1 cellular context compared by ENCODE assay signal in genomic region chr6:34049395-34050342, GRCh38.
A peak's percentile ranks its signal among the peaks of the same experiment; 100 is the strongest.
TF ChIP-seq lines count a peak whose summit lies in the region.

No MANE protein-coding gene starts in this region.

TF ChIP-seq in HEK293, 187 proteins besides CTCF, POLR2A, EP300 and RAD21 (continued from another document):
- no peak for TF ChIP-seq ZNF292 (tag by site-specific recombination; IDR thresholded peaks at IDR 0.05; ENCODE audit: borderline replicate concordance, low read depth)
- no peak for TF ChIP-seq ZNF157 (tag by site-specific recombination; IDR thresholded peaks at IDR 0.05)
- no peak for TF ChIP-seq ZNF791 (tag by site-specific recombination; IDR thresholded peaks at IDR 0.05)
- TF ChIP-seq, protein P1, sequence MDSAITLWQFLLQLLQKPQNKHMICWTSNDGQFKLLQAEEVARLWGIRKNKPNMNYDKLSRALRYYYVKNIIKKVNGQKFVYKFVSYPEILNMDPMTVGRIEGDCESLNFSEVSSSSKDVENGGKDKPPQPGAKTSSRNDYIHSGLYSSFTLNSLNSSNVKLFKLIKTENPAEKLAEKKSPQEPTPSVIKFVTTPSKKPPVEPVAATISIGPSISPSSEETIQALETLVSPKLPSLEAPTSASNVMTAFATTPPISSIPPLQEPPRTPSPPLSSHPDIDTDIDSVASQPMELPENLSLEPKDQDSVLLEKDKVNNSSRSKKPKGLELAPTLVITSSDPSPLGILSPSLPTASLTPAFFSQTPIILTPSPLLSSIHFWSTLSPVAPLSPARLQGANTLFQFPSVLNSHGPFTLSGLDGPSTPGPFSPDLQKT (IDR thresholded peaks at IDR 0.05; ENCODE audit: borderline replicate concordance, low read depth, low read length), result no peak
- TF ChIP-seq ZNF37A (tag by site-specific recombination; IDR thresholded peaks at IDR 0.05), result no peak
- TF ChIP-seq RBAK (tag by site-specific recombination; IDR thresholded peaks at IDR 0.05), result no peak
- peak; percentile 29; the same call in 1 of the 2 replicates for TF ChIP-seq ZNF394 (tag by site-specific recombination; IDR thresholded peaks at IDR 0.05; ENCODE audit: borderline replicate concordance)
- no peak for TF ChIP-seq IKZF3 (tag by site-specific recombination; IDR thresholded peaks at IDR 0.05)
- peak; percentile 93 for TF ChIP-seq EGR2 (tag by site-specific recombination; IDR thresholded peaks at IDR 0.05; ENCODE audit: low read depth)
- no peak for TF ChIP-seq ZBTB48 (tag by site-specific recombination; IDR thresholded peaks at IDR 0.05)
- TF ChIP-seq BCL11B (tag by site-specific recombination; IDR thresholded peaks at IDR 0.05; ENCODE audit: low read depth), result no peak
- no peak for TF ChIP-seq FEZF1 (tag by site-specific recombination; IDR thresholded peaks at IDR 0.05)
- TF ChIP-seq, protein P2, sequence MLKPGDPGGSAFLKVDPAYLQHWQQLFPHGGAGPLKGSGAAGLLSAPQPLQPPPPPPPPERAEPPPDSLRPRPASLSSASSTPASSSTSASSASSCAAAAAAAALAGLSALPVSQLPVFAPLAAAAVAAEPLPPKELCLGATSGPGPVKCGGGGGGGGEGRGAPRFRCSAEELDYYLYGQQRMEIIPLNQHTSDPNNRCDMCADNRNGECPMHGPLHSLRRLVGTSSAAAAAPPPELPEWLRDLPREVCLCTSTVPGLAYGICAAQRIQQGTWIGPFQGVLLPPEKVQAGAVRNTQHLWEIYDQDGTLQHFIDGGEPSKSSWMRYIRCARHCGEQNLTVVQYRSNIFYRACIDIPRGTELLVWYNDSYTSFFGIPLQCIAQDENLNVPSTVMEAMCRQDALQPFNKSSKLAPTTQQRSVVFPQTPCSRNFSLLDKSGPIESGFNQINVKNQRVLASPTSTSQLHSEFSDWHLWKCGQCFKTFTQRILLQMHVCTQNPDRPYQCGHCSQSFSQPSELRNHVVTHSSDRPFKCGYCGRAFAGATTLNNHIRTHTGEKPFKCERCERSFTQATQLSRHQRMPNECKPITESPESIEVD (tag by site-specific recombination; IDR thresholded peaks at IDR 0.05), result no peak
- no peak for TF ChIP-seq ZNF350 (tag by site-specific recombination; IDR thresholded peaks at IDR 0.05)
- TF ChIP-seq ZBTB1 (tag by site-specific recombination; IDR thresholded peaks at IDR 0.05), result no peak
- TF ChIP-seq ZNF48 (tag by site-specific recombination; IDR thresholded peaks at IDR 0.05), result no peak
- TF ChIP-seq ZNF707 (tag by site-specific recombination; IDR thresholded peaks at IDR 0.05), result no peak
- no peak for TF ChIP-seq ZNF24 (tag by site-specific recombination; IDR thresholded peaks at IDR 0.05)
- no peak for TF ChIP-seq ZNF561 (tag by site-specific recombination; IDR thresholded peaks at IDR 0.05; ENCODE audit: borderline replicate concordance)
- peak; percentile 93 for TF ChIP-seq ZFHX2 (tag by site-specific recombination; conservative IDR thresholded peaks at IDR 0.05)
- TF ChIP-seq, protein P3, sequence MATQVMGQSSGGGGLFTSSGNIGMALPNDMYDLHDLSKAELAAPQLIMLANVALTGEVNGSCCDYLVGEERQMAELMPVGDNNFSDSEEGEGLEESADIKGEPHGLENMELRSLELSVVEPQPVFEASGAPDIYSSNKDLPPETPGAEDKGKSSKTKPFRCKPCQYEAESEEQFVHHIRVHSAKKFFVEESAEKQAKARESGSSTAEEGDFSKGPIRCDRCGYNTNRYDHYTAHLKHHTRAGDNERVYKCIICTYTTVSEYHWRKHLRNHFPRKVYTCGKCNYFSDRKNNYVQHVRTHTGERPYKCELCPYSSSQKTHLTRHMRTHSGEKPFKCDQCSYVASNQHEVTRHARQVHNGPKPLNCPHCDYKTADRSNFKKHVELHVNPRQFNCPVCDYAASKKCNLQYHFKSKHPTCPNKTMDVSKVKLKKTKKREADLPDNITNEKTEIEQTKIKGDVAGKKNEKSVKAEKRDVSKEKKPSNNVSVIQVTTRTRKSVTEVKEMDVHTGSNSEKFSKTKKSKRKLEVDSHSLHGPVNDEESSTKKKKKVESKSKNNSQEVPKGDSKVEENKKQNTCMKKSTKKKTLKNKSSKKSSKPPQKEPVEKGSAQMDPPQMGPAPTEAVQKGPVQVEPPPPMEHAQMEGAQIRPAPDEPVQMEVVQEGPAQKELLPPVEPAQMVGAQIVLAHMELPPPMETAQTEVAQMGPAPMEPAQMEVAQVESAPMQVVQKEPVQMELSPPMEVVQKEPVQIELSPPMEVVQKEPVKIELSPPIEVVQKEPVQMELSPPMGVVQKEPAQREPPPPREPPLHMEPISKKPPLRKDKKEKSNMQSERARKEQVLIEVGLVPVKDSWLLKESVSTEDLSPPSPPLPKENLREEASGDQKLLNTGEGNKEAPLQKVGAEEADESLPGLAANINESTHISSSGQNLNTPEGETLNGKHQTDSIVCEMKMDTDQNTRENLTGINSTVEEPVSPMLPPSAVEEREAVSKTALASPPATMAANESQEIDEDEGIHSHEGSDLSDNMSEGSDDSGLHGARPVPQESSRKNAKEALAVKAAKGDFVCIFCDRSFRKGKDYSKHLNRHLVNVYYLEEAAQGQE (tag by site-specific recombination; IDR thresholded peaks at IDR 0.05), result no peak
TF ChIP-seq in HEK293: peak in this region for 11.
